Comparison of ENCODE assay signal across 25 cellular contexts in genomic region chr22:24232124-24232523, GRCh38. TPM values are rescaled to one million over a fixed set of nuclear protein-coding genes. Genes with fewer than 3 reads are reported as not detected.
"Had no signal": no experiment of that assay in that cellular context is flagged by ENCODE, and none has a peak within 500 bp of the region (broad histone marks: within the 10 kb centered on the region; RNA-seq: fewer than 3 reads in every experiment).

No MANE protein-coding gene starts in this region.

- ATAC-seq: activated CD4-positive, CD25-positive, alpha-beta regulatory T cell treated with anti-CD3 and anti-CD28 coated beads, Interleukin-2, amount 50 U/mL, for 24 hours; Panc1; Right ventricle myocardium inferior had no signal

- DNase-seq: activated CD4-positive, alpha-beta T cell treated with anti-CD3 and anti-CD28 coated beads for 4 hours; activated CD8-positive, alpha-beta memory T cell treated with anti-CD3 and anti-CD28 coated beads, Interleukin-2, amount 50 U/mL, for 4 hours; activated CD8-positive, alpha-beta T cell treated with anti-CD3 and anti-CD28 coated beads for 36 hours; activated gamma-delta T cell treated with Interleukin-2 at 50 U/mL for 16 hours; activated naive CD4-positive, alpha-beta T cell treated with anti-CD3 and anti-CD28 coated beads, Interleukin-2, amount 10 ng/mL, durations not matched to agents 7 days and 5 days; activated naive CD8-positive, alpha-beta T cell treated with anti-CD3 and anti-CD28 coated beads for 36 hours; activated T-cell treated with anti-CD3 and anti-CD28 coated beads, Interleukin-2, amount 50 U/mL, for 72 hours; anterior cingulate cortex; Kasumi-1; KBM-7; NCI-H1105 treated with DMSO at 0.1 percent for 48 hours; NCI-H1436 treated with DMSO at 0.1 percent for 48 hours; NCI-H187; NCI-H2081; NCI-H446; NCI-H524; NCI-H82; OCI-M1; RPMI8226; SJCRH30 had no signal

- H3K4me3 ChIP-seq: SJCRH30 had no signal

- H3K27me3 ChIP-seq: SJCRH30 had no signal

- H3K27me3 Mint-ChIP-seq: activated CD8-positive, alpha-beta T cell treated with anti-CD3 and anti-CD28 coated beads for 36 hours; activated naive CD8-positive, alpha-beta T cell treated with anti-CD3 and anti-CD28 coated beads for 36 hours had no signal

- H3K27ac ChIP-seq: SJCRH30 had no signal

- H3K9me3 Mint-ChIP-seq: activated CD8-positive, alpha-beta T cell treated with anti-CD3 and anti-CD28 coated beads for 36 hours; activated naive CD4-positive, alpha-beta T cell treated with anti-CD3 and anti-CD28 coated beads, Interleukin-2, amount 10 ng/mL, durations not matched to agents 7 days and 5 days; activated naive CD8-positive, alpha-beta T cell treated with anti-CD3 and anti-CD28 coated beads for 36 hours; activated T-cell treated with anti-CD3 and anti-CD28 coated beads, Interleukin-2, amount 50 U/mL, for 72 hours; activated T-helper 2 cell treated with anti-CD3 and anti-CD28 coated beads, Interferon-gamma antibody, Interleukin-2, Interleukin-4, amounts not matched to agents 10 μg/mL and 5 μg/mL and 100 μg/mL, durations not matched to agents 14 hours and 24 hours and 36 hours; T-helper 1 cell treated with Interleukin-12 subunit alpha and Interleukin-12 subunit beta and Interleukin-4 antibody, amounts not matched to agents 30 μg/mL and 1 μg/mL, for 36 hours had no signal

- H3K27ac Mint-ChIP-seq: activated CD8-positive, alpha-beta T cell treated with anti-CD3 and anti-CD28 coated beads for 36 hours; activated naive CD4-positive, alpha-beta T cell treated with anti-CD3 and anti-CD28 coated beads, Interleukin-2, amount 10 ng/mL, durations not matched to agents 7 days and 5 days; activated naive CD8-positive, alpha-beta T cell treated with anti-CD3 and anti-CD28 coated beads for 36 hours; activated T-cell treated with anti-CD3 and anti-CD28 coated beads, Interleukin-2, amount 50 U/mL, for 72 hours had no signal

- H3K9me3 ChIP-seq: SJCRH30 had no signal

- H3K4me3 Mint-ChIP-seq: activated CD8-positive, alpha-beta T cell treated with anti-CD3 and anti-CD28 coated beads for 36 hours; activated naive CD4-positive, alpha-beta T cell treated with anti-CD3 and anti-CD28 coated beads, Interleukin-2, amount 10 ng/mL, durations not matched to agents 7 days and 5 days; activated naive CD8-positive, alpha-beta T cell treated with anti-CD3 and anti-CD28 coated beads for 36 hours; activated T-cell treated with anti-CD3 and anti-CD28 coated beads, Interleukin-2, amount 50 U/mL, for 72 hours; T-helper 1 cell treated with Interleukin-12 subunit alpha and Interleukin-12 subunit beta and Interleukin-4 antibody, amounts not matched to agents 30 μg/mL and 1 μg/mL, for 36 hours had no signal

- H3K36me3 Mint-ChIP-seq: activated naive CD4-positive, alpha-beta T cell treated with anti-CD3 and anti-CD28 coated beads, Interleukin-2, amount 10 ng/mL, durations not matched to agents 7 days and 5 days; activated naive CD8-positive, alpha-beta T cell treated with anti-CD3 and anti-CD28 coated beads for 36 hours had no signal

- H3K36me3 ChIP-seq: SJCRH30 had no signal

- H3K4me1 ChIP-seq: SJCRH30 had no signal

RNA-seq across cellular contexts. Expression of gene GGT5, which starts 12.8 kb away (rescaled TPM):
- total RNA-seq: activated CD8-positive, alpha-beta T cell treated with anti-CD3 and anti-CD28 coated beads for 36 hours; activated naive CD8-positive, alpha-beta T cell treated with anti-CD3 and anti-CD28 coated beads for 36 hours had no signal

RNA-seq across cellular contexts. Expression of gene SUSD2, which starts 50.8 kb away (rescaled TPM):
- total RNA-seq: SJCRH30 had no signal
